2 cellular contexts compared by ENCODE assay signal in the genomic region with DNA sequence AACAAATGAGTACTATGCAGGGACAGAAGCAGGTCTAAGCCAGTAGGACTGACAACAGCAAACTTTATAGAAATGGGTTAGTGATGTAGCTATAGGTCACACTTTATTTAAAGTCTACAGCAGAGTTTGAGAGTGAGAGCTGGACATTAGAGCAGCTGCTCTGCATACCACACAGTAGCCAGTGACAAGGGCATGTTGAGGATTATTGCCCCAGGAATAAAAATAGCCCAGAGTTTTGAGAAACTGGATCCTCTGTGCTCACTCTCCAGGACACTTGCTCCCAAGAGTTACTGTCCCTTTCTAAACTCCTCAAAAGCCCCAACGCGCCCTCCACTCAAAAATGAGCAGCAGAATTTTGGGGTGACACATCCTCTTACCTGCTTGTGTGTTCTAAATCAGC.
TF ChIP-seq lines count a peak whose summit lies in the region.

No MANE protein-coding gene starts in this region.

TF ChIP-seq in SK-N-SH treated with all-trans-retinoic acid at 6 μM for 48 hours, 23 proteins besides CTCF, POLR2A, EP300 and RAD21 (continued from another document):
- TF ChIP-seq, protein P1, sequence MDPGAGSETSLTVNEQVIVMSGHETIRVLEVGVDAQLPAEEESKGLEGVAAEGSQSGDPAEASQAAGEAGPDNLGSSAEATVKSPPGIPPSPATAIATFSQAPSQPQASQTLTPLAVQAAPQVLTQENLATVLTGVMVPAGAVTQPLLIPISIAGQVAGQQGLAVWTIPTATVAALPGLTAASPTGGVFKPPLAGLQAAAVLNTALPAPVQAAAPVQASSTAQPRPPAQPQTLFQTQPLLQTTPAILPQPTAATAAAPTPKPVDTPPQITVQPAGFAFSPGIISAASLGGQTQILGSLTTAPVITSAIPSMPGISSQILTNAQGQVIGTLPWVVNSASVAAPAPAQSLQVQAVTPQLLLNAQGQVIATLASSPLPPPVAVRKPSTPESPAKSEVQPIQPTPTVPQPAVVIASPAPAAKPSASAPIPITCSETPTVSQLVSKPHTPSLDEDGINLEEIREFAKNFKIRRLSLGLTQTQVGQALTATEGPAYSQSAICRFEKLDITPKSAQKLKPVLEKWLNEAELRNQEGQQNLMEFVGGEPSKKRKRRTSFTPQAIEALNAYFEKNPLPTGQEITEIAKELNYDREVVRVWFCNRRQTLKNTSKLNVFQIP (CRISPR knock-in tag; IDR thresholded peaks at IDR 0.05; ENCODE audit: borderline replicate concordance, low read depth) = no peak
- TF ChIP-seq RARB (CRISPR knock-in tag; IDR thresholded peaks at IDR 0.05) = no peak
- no peak for TF ChIP-seq ISL1 (CRISPR knock-in tag; IDR thresholded peaks at IDR 0.05)
- TF ChIP-seq OSR1 (CRISPR knock-in tag; IDR thresholded peaks at IDR 0.05) = no peak
- no peak for TF ChIP-seq ZFP3 (CRISPR knock-in tag; IDR thresholded peaks at IDR 0.05)
- no peak for TF ChIP-seq ESRRG (CRISPR knock-in tag; IDR thresholded peaks at IDR 0.05)
- TF ChIP-seq PPARA (CRISPR knock-in tag; IDR thresholded peaks at IDR 0.05; ENCODE audit: borderline replicate concordance) = no peak
- TF ChIP-seq, protein P2, sequence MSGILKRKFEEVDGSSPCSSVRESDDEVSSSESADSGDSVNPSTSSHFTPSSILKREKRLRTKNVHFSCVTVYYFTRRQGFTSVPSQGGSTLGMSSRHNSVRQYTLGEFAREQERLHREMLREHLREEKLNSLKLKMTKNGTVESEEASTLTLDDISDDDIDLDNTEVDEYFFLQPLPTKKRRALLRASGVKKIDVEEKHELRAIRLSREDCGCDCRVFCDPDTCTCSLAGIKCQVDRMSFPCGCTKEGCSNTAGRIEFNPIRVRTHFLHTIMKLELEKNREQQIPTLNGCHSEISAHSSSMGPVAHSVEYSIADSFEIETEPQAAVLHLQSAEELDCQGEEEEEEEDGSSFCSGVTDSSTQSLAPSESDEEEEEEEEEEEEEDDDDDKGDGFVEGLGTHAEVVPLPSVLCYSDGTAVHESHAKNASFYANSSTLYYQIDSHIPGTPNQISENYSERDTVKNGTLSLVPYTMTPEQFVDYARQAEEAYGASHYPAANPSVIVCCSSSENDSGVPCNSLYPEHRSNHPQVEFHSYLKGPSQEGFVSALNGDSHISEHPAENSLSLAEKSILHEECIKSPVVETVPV (CRISPR knock-in tag; IDR thresholded peaks at IDR 0.05) = no peak

TF ChIP-seq in SK-N-SH, 30 proteins besides CTCF, POLR2A, EP300 and RAD21 (continued from another document):
- TF ChIP-seq, protein P3, sequence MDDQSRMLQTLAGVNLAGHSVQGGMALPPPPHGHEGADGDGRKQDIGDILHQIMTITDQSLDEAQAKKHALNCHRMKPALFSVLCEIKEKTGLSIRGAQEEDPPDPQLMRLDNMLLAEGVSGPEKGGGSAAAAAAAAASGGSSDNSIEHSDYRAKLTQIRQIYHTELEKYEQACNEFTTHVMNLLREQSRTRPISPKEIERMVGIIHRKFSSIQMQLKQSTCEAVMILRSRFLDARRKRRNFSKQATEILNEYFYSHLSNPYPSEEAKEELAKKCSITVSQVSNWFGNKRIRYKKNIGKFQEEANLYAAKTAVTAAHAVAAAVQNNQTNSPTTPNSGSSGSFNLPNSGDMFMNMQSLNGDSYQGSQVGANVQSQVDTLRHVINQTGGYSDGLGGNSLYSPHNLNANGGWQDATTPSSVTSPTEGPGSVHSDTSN (IDR thresholded peaks at IDR 0.05) = no peak
- TF ChIP-seq GATA2 (CRISPR knock-in tag; IDR thresholded peaks at IDR 0.05) (no peak), RCOR1 (IDR thresholded peaks at IDR 0.05; ENCODE audit: low read length) (no peak), RXRA (IDR thresholded peaks at IDR 0.05; ENCODE audit: borderline replicate concordance, low read depth) (no peak)
- TF ChIP-seq, protein P4, sequence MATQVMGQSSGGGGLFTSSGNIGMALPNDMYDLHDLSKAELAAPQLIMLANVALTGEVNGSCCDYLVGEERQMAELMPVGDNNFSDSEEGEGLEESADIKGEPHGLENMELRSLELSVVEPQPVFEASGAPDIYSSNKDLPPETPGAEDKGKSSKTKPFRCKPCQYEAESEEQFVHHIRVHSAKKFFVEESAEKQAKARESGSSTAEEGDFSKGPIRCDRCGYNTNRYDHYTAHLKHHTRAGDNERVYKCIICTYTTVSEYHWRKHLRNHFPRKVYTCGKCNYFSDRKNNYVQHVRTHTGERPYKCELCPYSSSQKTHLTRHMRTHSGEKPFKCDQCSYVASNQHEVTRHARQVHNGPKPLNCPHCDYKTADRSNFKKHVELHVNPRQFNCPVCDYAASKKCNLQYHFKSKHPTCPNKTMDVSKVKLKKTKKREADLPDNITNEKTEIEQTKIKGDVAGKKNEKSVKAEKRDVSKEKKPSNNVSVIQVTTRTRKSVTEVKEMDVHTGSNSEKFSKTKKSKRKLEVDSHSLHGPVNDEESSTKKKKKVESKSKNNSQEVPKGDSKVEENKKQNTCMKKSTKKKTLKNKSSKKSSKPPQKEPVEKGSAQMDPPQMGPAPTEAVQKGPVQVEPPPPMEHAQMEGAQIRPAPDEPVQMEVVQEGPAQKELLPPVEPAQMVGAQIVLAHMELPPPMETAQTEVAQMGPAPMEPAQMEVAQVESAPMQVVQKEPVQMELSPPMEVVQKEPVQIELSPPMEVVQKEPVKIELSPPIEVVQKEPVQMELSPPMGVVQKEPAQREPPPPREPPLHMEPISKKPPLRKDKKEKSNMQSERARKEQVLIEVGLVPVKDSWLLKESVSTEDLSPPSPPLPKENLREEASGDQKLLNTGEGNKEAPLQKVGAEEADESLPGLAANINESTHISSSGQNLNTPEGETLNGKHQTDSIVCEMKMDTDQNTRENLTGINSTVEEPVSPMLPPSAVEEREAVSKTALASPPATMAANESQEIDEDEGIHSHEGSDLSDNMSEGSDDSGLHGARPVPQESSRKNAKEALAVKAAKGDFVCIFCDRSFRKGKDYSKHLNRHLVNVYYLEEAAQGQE (IDR thresholded peaks at IDR 0.05; ENCODE audit: low read depth, low read length) = no peak
